Comparison of ENCODE assay signal across 1 cellular context in the genomic region with DNA sequence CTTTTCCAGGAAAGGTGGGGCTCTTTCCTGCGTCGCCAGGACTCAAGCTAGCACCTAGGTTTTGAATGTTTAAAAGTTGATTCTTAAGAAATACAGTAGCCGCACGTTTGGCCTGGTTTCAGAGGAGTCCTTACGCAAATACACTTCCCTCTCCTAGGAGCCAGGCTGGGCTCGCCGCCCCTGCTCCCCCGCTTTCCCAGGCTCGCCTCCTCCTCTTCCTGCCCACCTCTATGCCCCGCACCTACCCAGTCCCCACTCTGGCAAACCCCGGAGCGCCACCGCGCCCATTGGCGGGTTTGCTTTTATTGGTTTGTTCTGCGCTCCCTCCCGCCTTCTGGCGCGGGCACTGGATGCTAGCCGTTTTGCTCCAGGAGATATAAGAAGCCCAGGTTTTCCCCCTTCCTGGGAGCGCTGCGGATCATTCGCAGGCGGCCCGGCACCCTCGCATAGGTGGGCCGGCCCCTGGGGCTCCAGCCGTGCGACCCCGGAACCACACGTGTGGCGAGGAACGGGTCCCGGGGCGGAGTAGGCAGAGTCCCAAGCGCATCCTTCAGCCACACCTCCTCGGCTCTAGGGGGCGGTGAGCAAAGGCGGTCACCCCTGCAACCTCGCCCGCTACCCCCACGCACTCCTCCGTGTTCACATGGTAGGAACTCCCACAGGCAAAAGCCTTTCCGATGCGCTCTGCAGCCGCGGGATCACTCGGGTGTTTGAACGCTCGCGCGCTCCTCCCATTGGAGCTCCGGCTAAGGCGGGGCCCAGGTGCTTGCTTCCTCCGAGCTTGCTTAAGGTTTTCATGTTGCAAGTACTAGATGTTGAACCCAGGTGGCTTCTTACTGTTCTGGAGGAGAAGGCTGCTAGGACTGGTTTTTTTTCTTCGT.
A peak's percentile ranks its signal among the peaks of the same experiment; 100 is the strongest.
TF ChIP-seq lines count a peak whose summit lies in the region.

No MANE protein-coding gene starts in this region.

TF ChIP-seq in H1, 55 proteins besides CTCF, POLR2A, EP300 and RAD21 (continued from another document):
- TF ChIP-seq NANOG (IDR thresholded peaks at IDR 0.05; ENCODE audit: insufficient read depth, low read depth, low read length, poor library complexity, severe bottlenecking) (no peak), POU5F1 (IDR thresholded peaks at IDR 0.05; ENCODE audit: low read depth, low read length) (no peak), SRF (IDR thresholded peaks at IDR 0.05; ENCODE audit: low read depth, low read length) (no peak), CHD1 (IDR thresholded peaks at IDR 0.05; ENCODE audit: low read depth, low read length) (no peak), KDM1A (IDR thresholded peaks at IDR 0.05; ENCODE audit: borderline replicate concordance, low read length) (peak; percentile 47; the same call in 1 of the 2 replicates), BACH1 (IDR thresholded peaks at IDR 0.05; ENCODE audit: low read length) (peak; percentile 36; the same call in 1 of the 2 replicates), SP4 (IDR thresholded peaks at IDR 0.05; ENCODE audit: low read length) (no peak), TCF12 (IDR thresholded peaks at IDR 0.05; ENCODE audit: low read depth, low read length) (no peak), BCL11A (IDR thresholded peaks at IDR 0.05; ENCODE audit: low read depth in 2 of 2, low read length in 2 of 2) (no peak), EGR1 (IDR thresholded peaks at IDR 0.05; ENCODE audit: borderline replicate concordance, low read depth, low read length) (no peak), YY1 (IDR thresholded peaks at IDR 0.05; ENCODE audit: low read depth, low read length) (no peak), SAP30 (IDR thresholded peaks at IDR 0.05; ENCODE audit: insufficient read depth, insufficient replicate concordance, low read length) (no peak), JUND (IDR thresholded peaks at IDR 0.05; ENCODE audit: low read length) (no peak), NRF1 (IDR thresholded peaks at IDR 0.05; ENCODE audit: low read depth, low read length) (no peak), ZNF274 (IDR thresholded peaks at IDR 0.05; ENCODE audit: borderline replicate concordance, extremely low read depth, low read length) (no peak), CREB1 (IDR thresholded peaks at IDR 0.05) (no peak), GABPA (IDR thresholded peaks at IDR 0.05; ENCODE audit: borderline replicate concordance, insufficient read depth, low read length) (no peak), JUN (IDR thresholded peaks at IDR 0.05; ENCODE audit: low read depth, low read length) (no peak), CTBP2 (IDR thresholded peaks at IDR 0.05; ENCODE audit: borderline replicate concordance, insufficient read depth, insufficient read length, low read length) (no peak), SP1 (IDR thresholded peaks at IDR 0.05; ENCODE audit: low read depth, low read length) (no peak), RBBP5 (IDR thresholded peaks at IDR 0.05; ENCODE audit: borderline replicate concordance, low read depth, low read length) (no peak), SUZ12 (IDR thresholded peaks at IDR 0.05; ENCODE audit: low read length) (peak; percentile 67), TBP (IDR thresholded peaks at IDR 0.05; ENCODE audit: low read depth, low read length) (peak; percentile 35; the same call in 1 of the 2 replicates), SIRT6 (IDR thresholded peaks at IDR 0.05; ENCODE audit: low read length) (no peak), POLR2AphosphoS5 (IDR thresholded peaks at IDR 0.05; ENCODE audit: low read depth, low read length) (no peak), BRCA1 (IDR thresholded peaks at IDR 0.05; ENCODE audit: low read depth, low read length) (no peak), HDAC2 (IDR thresholded peaks at IDR 0.05; ENCODE audit: borderline replicate concordance in 1 of 2, low read depth in 2 of 2, low read length in 2 of 2) (peak; percentile 63 to 75; a peak in 1 of 4 replicates), RFX5 (IDR thresholded peaks at IDR 0.05; ENCODE audit: borderline replicate concordance, low read depth, low read length) (no peak), KDM4A (IDR thresholded peaks at IDR 0.05; ENCODE audit: low read depth, low read length, severe bottlenecking) (peak; percentile 68), SIX5 (IDR thresholded peaks at IDR 0.05; ENCODE audit: low read depth, low read length) (no peak), TAF1 (IDR thresholded peaks at IDR 0.05; ENCODE audit: low read depth, low read length) (no peak), GTF2F1 (IDR thresholded peaks at IDR 0.05; ENCODE audit: borderline replicate concordance, low read depth, low read length) (no peak), CEBPB (IDR thresholded peaks at IDR 0.05; ENCODE audit: low read depth, low read length) (no peak), CHD2 (IDR thresholded peaks at IDR 0.05; ENCODE audit: low read length) (no peak), TAF7 (optimal IDR thresholded peaks at IDR 0.05; ENCODE audit: borderline replicate concordance, low read depth, low read length) (no peak), TEAD4 (IDR thresholded peaks at IDR 0.05; ENCODE audit: low read depth, low read length) (no peak), CBX5 (IDR thresholded peaks at IDR 0.05; ENCODE audit: low read depth, low read length) (no peak)
- TF ChIP-seq, protein P1, sequence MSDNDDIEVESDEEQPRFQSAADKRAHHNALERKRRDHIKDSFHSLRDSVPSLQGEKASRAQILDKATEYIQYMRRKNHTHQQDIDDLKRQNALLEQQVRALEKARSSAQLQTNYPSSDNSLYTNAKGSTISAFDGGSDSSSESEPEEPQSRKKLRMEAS (IDR thresholded peaks at IDR 0.05) = peak; percentile 16; the same call in 1 of the 2 replicates
- TF ChIP-seq, protein P2, sequence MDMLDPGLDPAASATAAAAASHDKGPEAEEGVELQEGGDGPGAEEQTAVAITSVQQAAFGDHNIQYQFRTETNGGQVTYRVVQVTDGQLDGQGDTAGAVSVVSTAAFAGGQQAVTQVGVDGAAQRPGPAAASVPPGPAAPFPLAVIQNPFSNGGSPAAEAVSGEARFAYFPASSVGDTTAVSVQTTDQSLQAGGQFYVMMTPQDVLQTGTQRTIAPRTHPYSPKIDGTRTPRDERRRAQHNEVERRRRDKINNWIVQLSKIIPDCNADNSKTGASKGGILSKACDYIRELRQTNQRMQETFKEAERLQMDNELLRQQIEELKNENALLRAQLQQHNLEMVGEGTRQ (IDR thresholded peaks at IDR 0.05; ENCODE audit: low read length) = no peak
- TF ChIP-seq, protein P3, sequence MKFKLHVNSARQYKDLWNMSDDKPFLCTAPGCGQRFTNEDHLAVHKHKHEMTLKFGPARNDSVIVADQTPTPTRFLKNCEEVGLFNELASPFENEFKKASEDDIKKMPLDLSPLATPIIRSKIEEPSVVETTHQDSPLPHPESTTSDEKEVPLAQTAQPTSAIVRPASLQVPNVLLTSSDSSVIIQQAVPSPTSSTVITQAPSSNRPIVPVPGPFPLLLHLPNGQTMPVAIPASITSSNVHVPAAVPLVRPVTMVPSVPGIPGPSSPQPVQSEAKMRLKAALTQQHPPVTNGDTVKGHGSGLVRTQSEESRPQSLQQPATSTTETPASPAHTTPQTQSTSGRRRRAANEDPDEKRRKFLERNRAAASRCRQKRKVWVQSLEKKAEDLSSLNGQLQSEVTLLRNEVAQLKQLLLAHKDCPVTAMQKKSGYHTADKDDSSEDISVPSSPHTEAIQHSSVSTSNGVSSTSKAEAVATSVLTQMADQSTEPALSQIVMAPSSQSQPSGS (IDR thresholded peaks at IDR 0.05; ENCODE audit: low read length) = no peak
